8 cellular contexts compared by ENCODE assay signal in the genomic region with DNA sequence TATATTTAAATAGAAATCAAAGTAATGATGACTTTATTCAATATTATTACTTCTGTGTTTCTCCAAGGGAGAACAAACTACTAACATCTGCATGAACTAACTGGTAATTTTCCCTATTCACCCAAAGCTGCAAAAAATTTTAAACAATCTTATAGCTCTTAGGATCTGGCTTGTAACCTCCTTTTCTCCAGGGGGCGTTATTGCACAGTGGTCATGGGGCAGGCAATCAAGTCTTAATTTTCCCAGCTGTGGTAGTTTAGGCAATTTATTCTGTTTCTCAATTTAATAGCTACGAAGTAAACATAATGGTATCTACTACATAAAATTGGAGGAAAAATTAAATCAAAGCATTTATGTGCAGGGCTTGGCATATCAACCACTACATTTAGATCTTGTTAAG.
A peak's percentile ranks its signal among the peaks of the same experiment; 100 is the strongest.
DNase-seq lines count a peak whose midpoint lies in the region; ATAC-seq, FAIRE-seq and TF ChIP-seq lines count a peak whose summit lies in the region.
"Had no signal": no experiment of that assay in that cellular context is flagged by ENCODE, and none has a peak within 500 bp of the region (broad histone marks: within the 10 kb centered on the region; RNA-seq: fewer than 3 reads in every experiment).

No MANE protein-coding gene starts in this region.

- H3K4me1 ChIP-seq in GM12878 (ENCODE audit: control insufficient read depth, insufficient read depth, low read length) (no peaks in the 10 kb centered on the region), esophagus muscularis mucosa (peaks cover 9 to 45% (median 41%) of the 10 kb centered on the region in 4 donors)

- RAD21 ChIA-PET in GM12878 (lab: Charles Lee; ENCODE audit: unreplicated experiment) = interaction anchor here (0.7 to 5.1 kb wide), 51 partner anchors 10 to 424 kb away, joined by 3 to 35 read pairs (median 4); partner anchors contain the start of genes CTSO, GUCY1A1 and GUCY1B1

- TF ChIP-seq EP300 in GM12878 (IDR thresholded peaks at IDR 0.05; ENCODE audit: borderline replicate concordance in 1 of 2, control insufficient read depth in 1 of 2, low read depth in 2 of 2, low read length in 2 of 2) = no peak
- no peak for TF ChIP-seq EP300 in esophagus muscularis mucosa (IDR thresholded peaks at IDR 0.05)

- peak; percentile 17 for DNase-seq in GM10248 (ENCODE audit: extremely low spot score)
- DNase-seq in HK-2 (ENCODE audit: unreplicated experiment) = peak; percentile 9
- no peak for DNase-seq in GM12878 (ENCODE audit: low read depth, low spot score)
- peak; percentile 28 for DNase-seq in medulla oblongata (ENCODE audit: extremely low spot score)
- DNase-seq in esophagus muscularis mucosa (ENCODE audit: extremely low spot score) = no peak
- no peak for DNase-seq in urothelium cell line (ENCODE audit: low spot score)
- DNase-seq in T1000 (lab: John Stamatoyannopoulos, UW) = no peak
- DNase-seq: NCI-H2107 had no signal

- TF ChIP-seq RAD21 in GM12878 (IDR thresholded peaks at IDR 0.05; ENCODE audit: insufficient read depth, low read depth, low read length) = peak; percentile 51

- TF ChIP-seq CTCF in GM10248 (IDR thresholded peaks at IDR 0.05; ENCODE audit: control extremely low read depth, extremely low read depth, low read depth, missing control alignments) = peak; percentile 24
- TF ChIP-seq CTCF in GM12878 (IDR thresholded peaks at IDR 0.05 in 2 of 3, conservative IDR thresholded peaks at IDR 0.05 in 1 of 3; ENCODE audit: control insufficient read depth in 2 of 3, extremely low read depth in 1 of 3, insufficient read depth in 1 of 3, low read depth in 3 of 3, low read length in 3 of 3) = peak; percentile 13 to 55 (median 20); a peak in 3 of 6 replicates
- peak in 1 of 3 experiments; percentile 7 for TF ChIP-seq CTCF in esophagus muscularis mucosa (IDR thresholded peaks at IDR 0.05)

- in situ Hi-C loops in GM12878 (cut with MboI) = no loop called here

- H3K4me3 ChIP-seq in GM12878 (no peak overlapping the region), esophagus muscularis mucosa (no peak overlapping the region)

- intact Hi-C loops in GM12878 (cut with micrococcal nuclease; ENCODE audit: unreplicated experiment) = loop anchor here (2.0 kb wide), 1 partner anchor 258 kb away; no protein-coding TSS in a partner anchor
- intact Hi-C loops in esophagus muscularis mucosa (cut with DNase I) = loop anchor here (10.0 kb wide), 1 partner anchor 226 kb away; the partner anchor contains the start of gene GUCY1B1

- SMC1A ChIA-PET in GM12878 (lab: Charles Lee; ENCODE audit: uncharacterized antibody, unreplicated experiment) = interaction anchor here (0.6 to 3.1 kb wide), 62 partner anchors 9 to 425 kb away, joined by 3 to 40 read pairs (median 6); partner anchors contain the start of genes CTSO, GUCY1A1 and GUCY1B1

- H3K36me3 ChIP-seq in GM12878 (ENCODE audit: control insufficient read depth in 2 of 2, insufficient read depth in 2 of 2, low read length in 1 of 2) (no peaks in the 10 kb centered on the region), esophagus muscularis mucosa (no peaks in the 10 kb centered on the region)

- H2AFZ ChIP-seq in GM12878 (ENCODE audit: control insufficient read depth, low read depth, low read length) = no peak overlapping the region

- WGBS in GM12878 (ENCODE audit: insufficient coverage, insufficient replicate concordance, low lambda C conversion rate, missing lambda C conversion rate) = 0% methylated on average over 2 of the region's 2 CpGs
- 82% methylated on average over 2 of the region's 2 CpGs for WGBS in esophagus muscularis mucosa

- CTCF ChIA-PET in GM10248 (lab: Yijun Ruan, JAX) = interaction anchor here (0.7 to 2.3 kb wide), 12 partner anchors 12 to 423 kb away, joined by 3 to 17 read pairs (median 3); no protein-coding TSS in a partner anchor
- CTCF ChIA-PET in GM12878 (lab: Yijun Ruan, JAX) = interaction anchor here (0.5 to 5.2 kb wide), 54 partner anchors 9 to 423 kb away, joined by 3 to 75 read pairs (median 4); partner anchors contain the start of genes CTSO, GUCY1A1 and GUCY1B1

- no peak for FAIRE-seq in GM12878 (lab: Jason Lieb, UNC)
- FAIRE-seq in urothelium cell line (lab: Jason Lieb, UNC) = no peak

- TF ChIP-seq POLR2A in GM12878 (IDR thresholded peaks at IDR 0.05; ENCODE audit: low read depth, low read length) = no peak
- TF ChIP-seq POLR2A in esophagus muscularis mucosa (IDR thresholded peaks at IDR 0.05; ENCODE audit: low read depth) = no peak

- no peak overlapping the region for H3K9ac ChIP-seq in GM12878 (ENCODE audit: control insufficient read depth, insufficient read depth, low read length)

- H3K9me3 ChIP-seq in GM12878 (replicated peaks; ENCODE audit: control insufficient read depth, insufficient read depth, low read length) = no peaks in the 10 kb centered on the region
- no peaks in the 10 kb centered on the region for H3K9me3 ChIP-seq in esophagus muscularis mucosa

- POLR2A ChIA-PET in GM10248 (lab: Yijun Ruan, JAX) (no interaction called here), GM12878 (lab: Charles Lee) (interaction anchor here (1.0 to 1.5 kb wide), 7 partner anchors 14 to 424 kb away, joined by 3 to 7 read pairs (median 3); partner anchors contain the start of genes CTSO and GUCY1B1)

- no peak overlapping the region for H3K4me2 ChIP-seq in GM12878 (ENCODE audit: control insufficient read depth, insufficient read depth)

- no TSS peak for BruUV-seq in GM12878 (replicated peaks; lab: Mats Ljungman, UMichigan)

- H3K27ac ChIP-seq in GM12878 (ENCODE audit: control insufficient read depth, insufficient read depth) = no peak overlapping the region
- H3K27ac ChIP-seq in esophagus muscularis mucosa (replicated peaks in 1 of 4) = no peak overlapping the region

- no peaks in the 10 kb centered on the region for H3K79me2 ChIP-seq in GM12878 (ENCODE audit: control insufficient read depth, insufficient read depth, low read length)

- peaks cover 0 to 3% of the 10 kb centered on the region in 2 experiments; a peak in 1 of 4 replicates for H3K27me3 ChIP-seq in GM12878 (replicated peaks in 1 of 2; ENCODE audit: control insufficient read depth in 2 of 2, insufficient read depth in 2 of 2, low read length in 1 of 2)
- no peaks in the 10 kb centered on the region for H3K27me3 ChIP-seq in esophagus muscularis mucosa

- ATAC-seq in GM12878 = peak; percentile 71

- no peaks in the 10 kb centered on the region for H4K20me1 ChIP-seq in GM12878 (ENCODE audit: control insufficient read depth, insufficient read depth)

TF ChIP-seq in GM12878, 131 proteins besides CTCF, POLR2A, EP300 and RAD21:
- TF ChIP-seq GABPA (IDR thresholded peaks at IDR 0.05; ENCODE audit: low read depth) (no peak), SMC3 (IDR thresholded peaks at IDR 0.05; ENCODE audit: borderline replicate concordance, low read length) (peak; percentile 72; the same call in 1 of the 2 replicates)

Comparison
In these comparisons a context has a peak if more than half of its experiments do, and no peak if none do; other contexts are left out.
1. DNase-seq: peak in GM10248 (single experiment), HK-2 (single experiment) and medulla oblongata (single experiment); none in GM12878 (single experiment), esophagus muscularis mucosa (single experiment), urothelium cell line (single experiment) and T1000 (single experiment).